In the genomic region with DNA sequence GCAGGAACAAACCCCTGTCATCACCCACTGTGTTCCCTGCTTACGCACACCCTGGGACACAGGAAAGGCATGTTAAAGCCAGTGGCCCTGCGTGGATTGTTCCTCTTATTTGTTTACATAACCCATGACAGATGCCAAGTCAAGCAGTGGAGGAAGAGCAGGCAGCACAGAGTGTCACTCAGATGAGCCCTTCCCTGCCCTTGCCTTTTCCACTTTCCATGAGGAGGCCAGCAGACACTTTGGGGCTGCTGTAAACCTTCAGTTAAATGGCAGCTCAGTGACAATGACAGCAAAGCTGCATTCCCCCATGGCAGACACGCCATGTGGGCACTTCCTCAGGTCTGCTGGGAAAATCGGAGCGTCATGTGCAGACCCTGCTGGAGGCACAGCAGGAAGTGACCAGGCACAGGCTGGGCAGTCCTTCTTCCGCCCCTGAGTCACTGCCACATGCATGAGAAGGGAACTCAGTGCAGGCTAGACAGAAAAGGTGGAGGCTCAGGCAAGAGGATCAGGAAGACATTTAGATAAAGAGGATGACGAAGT, we compare ENCODE assay signal across 9 cellular contexts.
DNase-seq lines count a peak whose midpoint lies in the region; ATAC-seq and TF ChIP-seq lines count a peak whose summit lies in the region.
"Had no signal": no experiment of that assay in that cellular context is flagged by ENCODE, and none has a peak within 500 bp of the region (broad histone marks: within the 10 kb centered on the region; RNA-seq: fewer than 3 reads in every experiment).

No MANE protein-coding gene starts in this region.

- H3K4me3 Mint-ChIP-seq in activated T-cell treated with anti-CD3 and anti-CD28 coated beads, Interleukin-2, amount 50 U/mL, for 72 hours, result no peak overlapping the region

- H3K9me3 Mint-ChIP-seq in activated T-cell treated with anti-CD3 and anti-CD28 coated beads, Interleukin-2, amount 50 U/mL, for 72 hours, result peaks cover 0 to 3% of the 10 kb centered on the region in 2 donors

- H3K4me1 Mint-ChIP-seq in activated T-cell treated with anti-CD3 and anti-CD28 coated beads, Interleukin-2, amount 50 U/mL, for 72 hours (ENCODE audit: low read depth), result no peaks in the 10 kb centered on the region

- intact Hi-C loops in colonic mucosa (cut with DNase I) (no loop called here), lower lobe of right lung (cut with DNase I) (no loop called here)

- H3K4me1 ChIP-seq in colonic mucosa (peaks cover 3% of the 10 kb centered on the region), lower lobe of right lung (peaks cover 6% of the 10 kb centered on the region)

- H3K27me3 Mint-ChIP-seq in activated T-cell treated with anti-CD3 and anti-CD28 coated beads, Interleukin-2, amount 50 U/mL, for 72 hours (ENCODE audit: low read depth), result no peaks in the 10 kb centered on the region

- H3K27ac ChIP-seq in colonic mucosa (peak overlapping the region; percentile 16), lower lobe of right lung (peak overlapping the region; percentile 74)

- H3K27me3 ChIP-seq in MG63, result no peaks in the 10 kb centered on the region
- H3K27me3 ChIP-seq in colonic mucosa, result no peaks in the 10 kb centered on the region
- H3K27me3 ChIP-seq in lower lobe of right lung (ENCODE audit: low read depth), result no peaks in the 10 kb centered on the region

- DNase-seq in A172 (ENCODE audit: low spot score) (peak; percentile 95), MG63 (peak; percentile 38), colonic mucosa (no peak), lower lobe of right lung (peak; percentile 77), foreskin melanocyte (no peak)
- no peak for DNase-seq in activated T-cell treated with anti-CD3 and anti-CD28 coated beads, Interleukin-2, amount 50 U/mL, for 72 hours
- DNase-seq: activated CD4-positive, alpha-beta T cell treated with anti-CD3 and anti-CD28 coated beads, Interleukin-2, amount 50 U/mL, for 48 hours had no signal

- no peaks in the 10 kb centered on the region for H3K9me3 ChIP-seq in MG63
- no peaks in the 10 kb centered on the region for H3K9me3 ChIP-seq in colonic mucosa
- H3K9me3 ChIP-seq in lower lobe of right lung, result no peaks in the 10 kb centered on the region

- peak overlapping the region in 1 of 2 donors; percentile 28 for H3K9ac ChIP-seq in colonic mucosa (ENCODE audit: low read depth in 2 of 2, low read length in 2 of 2)

- no peaks in the 10 kb centered on the region for H3K36me3 ChIP-seq in MG63
- no peaks in the 10 kb centered on the region for H3K36me3 ChIP-seq in colonic mucosa
- no peaks in the 10 kb centered on the region for H3K36me3 ChIP-seq in lower lobe of right lung

- H3K4me3 ChIP-seq in MG63 (no peak overlapping the region), colonic mucosa (no peak overlapping the region), lower lobe of right lung (no peak overlapping the region)

- H3K36me3 Mint-ChIP-seq in activated T-cell treated with anti-CD3 and anti-CD28 coated beads, Interleukin-2, amount 50 U/mL, for 72 hours (ENCODE audit: insufficient read depth in 2 of 2), result no peaks in the 10 kb centered on the region

- TF ChIP-seq CTCF in colonic mucosa (IDR thresholded peaks at IDR 0.05), result no peak
- TF ChIP-seq CTCF in lower lobe of right lung (IDR thresholded peaks at IDR 0.05), result no peak

- peak; percentile 91 to 93 for ATAC-seq in lower lobe of right lung
- ATAC-seq in activated T-cell treated with anti-CD3 and anti-CD28 coated beads, Interleukin-2, amount 50 U/mL, for 72 hours (replicated peaks in 1 of 2), result no peak
- no peak for ATAC-seq in GM21390 (IDR thresholded peaks at IDR 0.05; ENCODE audit: unreplicated experiment)
- ATAC-seq in GM18502 (IDR thresholded peaks at IDR 0.05; ENCODE audit: poor library complexity, unreplicated experiment), result no peak

- H3K27ac Mint-ChIP-seq in activated T-cell treated with anti-CD3 and anti-CD28 coated beads, Interleukin-2, amount 50 U/mL, for 72 hours, result no peak overlapping the region

Comparison
In these comparisons a context has a peak if more than half of its experiments do, and no peak if none do; other contexts are left out.
1. DNase-seq: peak in A172 (single experiment), MG63 (single experiment) and lower lobe of right lung (single experiment); none in colonic mucosa (single experiment), activated T-cell treated with anti-CD3 and anti-CD28 coated beads, Interleukin-2, amount 50 U/mL, for 72 hours (0 of 2) and foreskin melanocyte (single experiment).
2. ATAC-seq: peak in lower lobe of right lung (2 of 2); none in activated T-cell treated with anti-CD3 and anti-CD28 coated beads, Interleukin-2, amount 50 U/mL, for 72 hours (0 of 2), GM21390 (single experiment) and GM18502 (single experiment).